8 cellular contexts compared by ENCODE assay signal in the genomic region with DNA sequence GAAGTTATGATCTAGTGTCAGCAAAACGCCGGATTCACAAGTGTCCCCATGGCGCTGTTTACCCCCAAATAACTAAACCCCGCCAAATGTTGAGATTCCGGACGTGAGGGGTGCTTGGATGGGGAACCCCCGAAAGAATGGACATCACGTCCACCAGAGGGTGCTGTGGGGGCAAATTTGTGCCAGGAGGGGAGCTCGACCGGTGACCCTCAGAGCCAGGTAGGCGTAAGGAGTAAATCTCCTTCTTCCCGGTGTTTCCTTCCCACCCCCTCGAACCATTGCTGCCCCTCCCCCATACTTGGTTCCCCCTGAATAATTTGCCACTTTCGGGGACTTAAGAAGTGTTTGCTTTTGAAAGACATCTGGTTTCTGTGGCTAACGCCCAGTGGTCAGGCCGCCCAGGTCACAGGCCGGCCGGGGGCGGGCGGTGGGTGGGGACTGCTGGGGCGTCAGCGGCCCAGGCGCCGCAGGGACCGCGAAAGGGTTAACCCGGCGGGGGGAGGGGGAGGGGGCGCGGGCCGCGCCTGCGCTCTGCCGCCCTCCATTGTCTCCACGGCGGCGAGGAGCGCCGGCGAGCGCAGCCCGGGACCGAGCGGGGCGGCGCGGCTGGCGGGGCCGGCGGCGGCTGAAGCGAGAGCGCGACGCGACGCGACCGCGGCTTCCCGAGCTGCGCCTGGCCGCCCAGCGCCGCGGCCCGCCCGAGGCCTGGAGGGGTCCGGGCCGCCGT. TPM values are rescaled to one million over a fixed set of nuclear protein-coding genes. Genes with fewer than 3 reads are reported as not detected.
DNase-seq lines count a peak whose midpoint lies in the region; ATAC-seq and TF ChIP-seq lines count a peak whose summit lies in the region.

A gene (plus strand): TSS at position 544 of the 727 bp plus-strand sequence. CDS start 648 bp downstream, outside the sequence.

- no TSS peak for BruUV-seq in IMR-90 (replicated peaks; lab: Mats Ljungman, UMichigan)

- H2AK5ac ChIP-seq in IMR-90 (ENCODE audit: low read depth, low read length) (peak within 1 kb of the TSS; percentile 56; the same call in 1 of the 2 replicates), neuronal stem cell (ENCODE audit: low read depth, low read length) (peak within 1 kb of the TSS; percentile 57)

- no peaks in the 10 kb centered on the region for H3K27me3 ChIP-seq in IMR-90 (ENCODE audit: control insufficient read depth, insufficient read depth, low read length)
- H3K27me3 ChIP-seq in neuronal stem cell (ENCODE audit: control insufficient read depth in 3 of 3, insufficient read depth in 3 of 3, low read depth in 1 of 3, low read length in 3 of 3) = no peaks in the 10 kb centered on the region

- H3K4me1 ChIP-seq in IMR-90 (ENCODE audit: control insufficient read depth, insufficient read depth, low read length) (peaks cover 10% of the 10 kb centered on the region), neuronal stem cell (ENCODE audit: control insufficient read depth in 2 of 2, insufficient read depth in 1 of 2, low read depth in 1 of 2, low read length in 2 of 2) (peaks cover 11 to 12% of the 10 kb centered on the region in 2 donors)

- H3K79me1 ChIP-seq in IMR-90 (ENCODE audit: low read depth in 1 of 2, low read length in 2 of 2) (peaks cover 25 to 39% of the 10 kb centered on the region in 2 experiments), neuronal stem cell (ENCODE audit: low read depth, low read length) (peaks cover 10% of the 10 kb centered on the region)

- ATAC-seq in GM21515 (IDR thresholded peaks at IDR 0.05; ENCODE audit: unreplicated experiment) = peak; percentile 59
- peak; percentile 91 for ATAC-seq in IMR-90 (ENCODE audit: low read depth)

- DNase-seq in DMS53 treated with DMSO at 0.1 percent for 48 hours (lab: John Stamatoyannopoulos, UW; ENCODE audit: unreplicated experiment) (peak; percentile 69), IMR-90 (peak; percentile 71), SHP77 treated with DMSO at 0.1 percent for 48 hours (lab: John Stamatoyannopoulos, UW) (peak; percentile 87), activated gamma-delta T cell treated with Interleukin-2 at 50 U/mL for 16 hours (peak; percentile 81), foreskin melanocyte (peak; percentile 49), neuronal stem cell (ENCODE audit: low spot score) (peak; percentile 87)

- H4K5ac ChIP-seq in IMR-90 (ENCODE audit: low read depth, low read length) = no peak within 1 kb of the TSS

- no peak within 1 kb of the TSS for H3K56ac ChIP-seq in IMR-90 (ENCODE audit: extremely low read depth, insufficient read depth, low read length)

- no peak within 1 kb of the TSS for H2BK20ac ChIP-seq in IMR-90 (ENCODE audit: low read depth, low read length)

- H4K20me1 ChIP-seq in IMR-90 (ENCODE audit: insufficient read depth, low read length) = peaks cover 39% of the 10 kb centered on the region

- H3K4ac ChIP-seq in IMR-90 (ENCODE audit: low read depth, low read length) (peak within 1 kb of the TSS; percentile 32), neuronal stem cell (ENCODE audit: low read length) (no peak within 1 kb of the TSS)

- peak within 1 kb of the TSS; percentile 62 for H3K27ac ChIP-seq in IMR-90 (ENCODE audit: insufficient read depth, low read length)
- peak within 1 kb of the TSS; percentile 82 for H3K27ac ChIP-seq in neuronal stem cell (replicated peaks; ENCODE audit: low read length)

- CTCF ChIA-PET in IMR-90 (lab: Yijun Ruan, JAX) = interaction anchor here (0.6 to 2.3 kb wide), 6 partner anchors 19 to 467 kb away, joined by 3 to 15 read pairs (median 4); no protein-coding TSS in a partner anchor

- H2BK15ac ChIP-seq in IMR-90 (ENCODE audit: low read depth, low read length) (no peak within 1 kb of the TSS; the same call in 2 of the 3 replicates), neuronal stem cell (ENCODE audit: low read length) (no peak within 1 kb of the TSS)

- TF ChIP-seq POLR2A in IMR-90 (IDR thresholded peaks at IDR 0.05; ENCODE audit: low read depth, low read length) = 0 out of 2 replicates have a peak, but pooled peaks have one; percentile 10

- WGBS in IMR-90 (ENCODE audit: extremely low coverage in 2 of 2, insufficient read length in 1 of 2), 2 experiments = 0% methylated on average over 19 of the region's 71 CpGs; no CpG with 5 or more reads in 1 of the 2 experiments
- no CpG with 5 or more reads among the region's 71 CpGs for WGBS in neuronal stem cell (ENCODE audit: extremely low coverage in 2 of 2, insufficient read length in 2 of 2, insufficient replicate concordance in 1 of 2), 2 donors

- H3K9ac ChIP-seq in IMR-90 (ENCODE audit: low read depth, low read length) (peak within 1 kb of the TSS; percentile 86), neuronal stem cell (ENCODE audit: low read depth, low read length, poor library complexity) (peak within 1 kb of the TSS; percentile 94)

- H3K4me2 ChIP-seq in IMR-90 (ENCODE audit: low read depth, low read length) (peak within 1 kb of the TSS; percentile 86), neuronal stem cell (ENCODE audit: insufficient read depth, low read length, poor library complexity, severe bottlenecking) (peak within 1 kb of the TSS; percentile 87)

- H3K14ac ChIP-seq in IMR-90 (replicated peaks; ENCODE audit: low read depth, low read length) = peak within 1 kb of the TSS; percentile 76
- H3K14ac ChIP-seq in neuronal stem cell (ENCODE audit: low read length) = peak within 1 kb of the TSS; percentile 4

- no peak within 1 kb of the TSS; the same call in 1 of the 2 replicates for H3K18ac ChIP-seq in IMR-90 (ENCODE audit: low read depth, low read length)
- H3K18ac ChIP-seq in neuronal stem cell (ENCODE audit: low read length) = peak within 1 kb of the TSS; percentile 86

- POLR2A ChIA-PET in IMR-90 (lab: Charles Lee; ENCODE audit: unreplicated experiment) = no interaction called here

- H2BK5ac ChIP-seq in IMR-90 (ENCODE audit: low read depth, low read length, poor library complexity, severe bottlenecking) = peak within 1 kb of the TSS; percentile 69
- no peak within 1 kb of the TSS for H2BK5ac ChIP-seq in neuronal stem cell (ENCODE audit: low read length)

- dilution Hi-C loops in IMR-90 (cut with HindIII; ENCODE audit: low sequenced_read_pairs, unreplicated experiment) = no loop called here

- TF ChIP-seq CTCF in IMR-90 (conservative IDR thresholded peaks at IDR 0.05; ENCODE audit: low read depth, low read length) (peak; percentile 73), subcutaneous adipose tissue (IDR thresholded peaks at IDR 0.05; ENCODE audit: low read depth) (no peak)

- peak within 1 kb of the TSS; percentile 86 for H2AFZ ChIP-seq in IMR-90 (replicated peaks; ENCODE audit: low read length, poor library complexity)
- H2AFZ ChIP-seq in neuronal stem cell (ENCODE audit: low read length) = peak within 1 kb of the TSS; percentile 97

- H2BK120ac ChIP-seq in IMR-90 (ENCODE audit: low read depth, low read length) = no peak within 1 kb of the TSS
- no peak within 1 kb of the TSS for H2BK120ac ChIP-seq in neuronal stem cell (ENCODE audit: low read depth, low read length)

- peak within 1 kb of the TSS; percentile 68 for H2AK9ac ChIP-seq in IMR-90 (replicated peaks; ENCODE audit: low read depth, low read length, poor library complexity)

- peaks cover 4% of the 10 kb centered on the region; the same call in 1 of the 2 replicates for H3K36me3 ChIP-seq in IMR-90 (ENCODE audit: control insufficient read depth, insufficient read depth, low read length)
- H3K36me3 ChIP-seq in neuronal stem cell (replicated peaks in 1 of 2; ENCODE audit: control insufficient read depth in 2 of 2, insufficient read depth in 2 of 2, low read length in 2 of 2) = peaks cover 0 to 17% of the 10 kb centered on the region in 2 donors

- H3K23ac ChIP-seq in IMR-90 (ENCODE audit: low read depth, low read length) (peak within 1 kb of the TSS; percentile 82; the same call in 1 of the 2 replicates), neuronal stem cell (ENCODE audit: low read depth, low read length, poor library complexity) (no peak within 1 kb of the TSS)

- H3K9me3 ChIP-seq in IMR-90 (ENCODE audit: control insufficient read depth, insufficient read depth, low read length) (no peaks in the 10 kb centered on the region), neuronal stem cell (replicated peaks in 1 of 2; ENCODE audit: control insufficient read depth in 2 of 2, insufficient read depth in 1 of 2, low read depth in 1 of 2, low read length in 2 of 2) (no peaks in the 10 kb centered on the region)

- H3K9me1 ChIP-seq in IMR-90 (ENCODE audit: insufficient read depth, low read length) = peaks cover 11% of the 10 kb centered on the region

- peak within 1 kb of the TSS; percentile 79 for H3K4me3 ChIP-seq in IMR-90 (ENCODE audit: insufficient read depth, low read depth, low read length)
- H3K4me3 ChIP-seq in neuronal stem cell (ENCODE audit: low read length in 2 of 2) = peak within 1 kb of the TSS; percentile 72 to 93

- H4K8ac ChIP-seq in IMR-90 (ENCODE audit: low read depth in 2 of 2, low read length in 2 of 2) (peak within 1 kb of the TSS in 1 of 2 experiments; percentile 64; a peak in 1 of 4 replicates), neuronal stem cell (ENCODE audit: low read depth, low read length) (no peak within 1 kb of the TSS)

- no peak within 1 kb of the TSS for H2BK12ac ChIP-seq in neuronal stem cell (ENCODE audit: low read length)

- H4K91ac ChIP-seq in IMR-90 (ENCODE audit: insufficient read depth, low read depth, low read length) (peak within 1 kb of the TSS; percentile 2), neuronal stem cell (ENCODE audit: low read depth, low read length, poor library complexity) (no peak within 1 kb of the TSS)

- peak; percentile 80 for TF ChIP-seq RAD21 in IMR-90 (IDR thresholded peaks at IDR 0.05; ENCODE audit: low read length)

- intact Hi-C loops in IMR-90 (cut with micrococcal nuclease) = loop anchor here (1.0 to 2.0 kb wide), 3 partner anchors 28 to 200 kb away; no protein-coding TSS in a partner anchor

- in situ Hi-C loops in IMR-90 (cut with MboI; ENCODE audit: low sequenced_read_pairs) = no loop called here

TF ChIP-seq in IMR-90, 13 proteins besides CTCF, POLR2A, EP300 and RAD21:
- TF ChIP-seq SMC3 (IDR thresholded peaks at IDR 0.05; ENCODE audit: low read depth, low read length) (peak; percentile 77), NFE2L2 (IDR thresholded peaks at IDR 0.05; ENCODE audit: low read depth, low read length) (no peak)

RNA-seq across cellular contexts. Expression of the gene that starts here (rescaled TPM):
- total RNA-seq in IMR-90 (2012; rRNA removed) (8.2 and 9.7 TPM in 2 replicates), subcutaneous adipose tissue (10 to 100 TPM in 3 of 4 donors, 1 to 10 TPM in 1; 8.3 to 17.3 (median 13.2) TPM)
- polyA plus RNA-seq in IMR-90 (2012; rRNA removed) = 20.7 and 24.9 TPM in 2 replicates
- 20.3 and 39.9 TPM in 2 replicates for polyA plus RNA-seq in IMR-90 (2012; cell fraction: cytosol; rRNA removed)
- polyA plus RNA-seq in IMR-90 (2012; cell fraction: nucleus; rRNA removed; ENCODE audit: low replicate concordance) = 46.3 and 57.6 TPM in 2 replicates
- 48.3 TPM for polyA plus RNA-seq in neuronal stem cell (2013, experiment 1 of 2)
- 49.3 TPM for polyA plus RNA-seq in neuronal stem cell (2013, experiment 2 of 2)

Comparison
In these comparisons a context has a peak if more than half of its experiments do, and no peak if none do; other contexts are left out.
1. Peak in every context shown above with its lines: DNase-seq, ATAC-seq, H3K4me3 ChIP-seq and H3K27ac ChIP-seq.